Comparison of ENCODE assay signal across 10 cellular contexts in genomic region chr10:133276100-133276434, GRCh38. TPM values are rescaled to one million over a fixed set of nuclear protein-coding genes. Genes with fewer than 3 reads are reported as not detected.
DNase-seq lines count a peak whose midpoint lies in the region; ATAC-seq, FAIRE-seq and TF ChIP-seq lines count a peak whose summit lies in the region.
"Had no signal": no experiment of that assay in that cellular context is flagged by ENCODE, and none has a peak within 500 bp of the region (broad histone marks: within the 10 kb centered on the region; RNA-seq: fewer than 3 reads in every experiment).

No MANE protein-coding gene starts in this region.

- CTCF ChIA-PET in activated naive CD4-positive, alpha-beta T cell treated with anti-CD3 and anti-CD28 coated beads for 36 hours (lab: Charles Lee) = interaction anchor here (0.6 to 1.7 kb wide), 6 partner anchors 11 to 133 kb away, joined by 4 to 9 read pairs (median 6); no protein-coding TSS in a partner anchor
- CTCF ChIA-PET in activated CD4-positive, alpha-beta memory T cell treated with anti-CD3 and anti-CD28 coated beads for 36 hours (lab: Charles Lee) = interaction anchor here (0.7 to 4.2 kb wide), 7 partner anchors 10 to 132 kb away, joined by 4 to 28 read pairs (median 14); no protein-coding TSS in a partner anchor

- H3K27me3 ChIP-seq in tibial artery = peaks cover 0 to 20% of the 10 kb centered on the region in 2 donors
- H3K27me3 ChIP-seq in tibial nerve = peaks cover 0 to 33% of the 10 kb centered on the region in 2 donors
- H3K27me3 ChIP-seq: adrenal gland had no signal

- FAIRE-seq in kidney (lab: Jason Lieb, UNC) = no peak

- H3K27ac Mint-ChIP-seq in activated naive CD4-positive, alpha-beta T cell treated with anti-CD3 and anti-CD28 coated beads for 36 hours = peak overlapping the region; percentile 91
- peak overlapping the region; percentile 93 for H3K27ac Mint-ChIP-seq in activated CD4-positive, alpha-beta memory T cell treated with anti-CD3 and anti-CD28 coated beads for 36 hours

- H3K4me3 Mint-ChIP-seq in activated naive CD4-positive, alpha-beta T cell treated with anti-CD3 and anti-CD28 coated beads for 36 hours = peak overlapping the region; percentile 86
- peak overlapping the region; percentile 91 for H3K4me3 Mint-ChIP-seq in activated CD4-positive, alpha-beta memory T cell treated with anti-CD3 and anti-CD28 coated beads for 36 hours

- TF ChIP-seq CTCF in kidney (IDR thresholded peaks at IDR 0.05; ENCODE audit: borderline replicate concordance, extremely low read depth, insufficient read depth) (no peak), tibial artery (IDR thresholded peaks at IDR 0.05) (no peak), tibial nerve (IDR thresholded peaks at IDR 0.05) (no peak)

- DNase-seq in activated naive CD4-positive, alpha-beta T cell treated with anti-CD3 and anti-CD28 coated beads for 36 hours = no peak
- DNase-seq in activated naive CD4-positive, alpha-beta T cell (lab: John Stamatoyannopoulos, UW) = no peak
- no peak for DNase-seq in activated CD4-positive, alpha-beta memory T cell treated with anti-CD3 and anti-CD28 coated beads for 36 hours
- DNase-seq in kidney = peak; percentile 74
- no peak for DNase-seq in tibial artery
- no peak for DNase-seq in NCI-H1092 treated with DMSO at 0.1 percent for 48 hours (lab: John Stamatoyannopoulos, UW)
- no peak for DNase-seq in tibial nerve (ENCODE audit: low spot score in 2 of 2)

- H3K4me1 Mint-ChIP-seq in activated naive CD4-positive, alpha-beta T cell treated with anti-CD3 and anti-CD28 coated beads for 36 hours (ENCODE audit: low read depth) = peaks cover 23% of the 10 kb centered on the region
- peaks cover 28% of the 10 kb centered on the region for H3K4me1 Mint-ChIP-seq in activated CD4-positive, alpha-beta memory T cell treated with anti-CD3 and anti-CD28 coated beads for 36 hours (ENCODE audit: low read depth)

- intact Hi-C loops in activated naive CD4-positive, alpha-beta T cell treated with anti-CD3 and anti-CD28 coated beads for 36 hours (cut with micrococcal nuclease) = loop anchor here (5.0 kb wide), 2 partner anchors 314 to 344 kb away; no protein-coding TSS in a partner anchor
- intact Hi-C loops in activated CD4-positive, alpha-beta memory T cell treated with anti-CD3 and anti-CD28 coated beads for 36 hours (cut with micrococcal nuclease) = no loop called here
- intact Hi-C loops in kidney (cut with DNase I) (no loop called here), tibial artery (cut with DNase I; ENCODE audit: low total_unique reads) (no loop called here)

- H3K9me3 Mint-ChIP-seq in activated naive CD4-positive, alpha-beta T cell treated with anti-CD3 and anti-CD28 coated beads for 36 hours = no peaks in the 10 kb centered on the region
- H3K9me3 Mint-ChIP-seq in activated CD4-positive, alpha-beta memory T cell treated with anti-CD3 and anti-CD28 coated beads for 36 hours = no peaks in the 10 kb centered on the region

- WGBS in tibial nerve, 2 donors = 15 to 18% methylated on average over 6 of the region's 6 CpGs

- no peaks in the 10 kb centered on the region for H3K9me3 ChIP-seq in kidney (ENCODE audit: control insufficient read depth in 1 of 2, low read length in 2 of 2)
- no peaks in the 10 kb centered on the region for H3K9me3 ChIP-seq in tibial artery
- H3K9me3 ChIP-seq in tibial nerve = no peaks in the 10 kb centered on the region
- H3K9me3 ChIP-seq: adrenal gland had no signal

- H3K4me1 ChIP-seq in kidney (ENCODE audit: control insufficient read depth in 1 of 2, insufficient read depth in 1 of 2, low read depth in 1 of 2, low read length in 2 of 2) (no peaks in the 10 kb centered on the region), tibial artery (peaks cover 0 to 20% (median 6%) of the 10 kb centered on the region in 4 donors), tibial nerve (peaks cover 0 to 43% (median 17%) of the 10 kb centered on the region in 4 donors)

- ATAC-seq in GM19023 (IDR thresholded peaks at IDR 0.05; ENCODE audit: unreplicated experiment) = no peak

- POLR2A ChIA-PET in activated CD4-positive, alpha-beta memory T cell treated with anti-CD3 and anti-CD28 coated beads for 36 hours (lab: Charles Lee) = interaction anchor here (1.2 to 5.1 kb wide), 6 partner anchors 10 to 31 kb away, joined by 3 to 61 read pairs (median 12); no protein-coding TSS in a partner anchor

- TF ChIP-seq POLR2A in tibial nerve (IDR thresholded peaks at IDR 0.05) = no peak

- H3K27ac ChIP-seq in kidney (ENCODE audit: low read depth in 2 of 2, low read length in 2 of 2) (no peak overlapping the region), tibial artery (no peak overlapping the region), tibial nerve (peak overlapping the region in 1 of 4 donors; percentile 38)
- H3K27ac ChIP-seq: adrenal gland, SK-N-MC had no signal

- H3K36me3 Mint-ChIP-seq in activated naive CD4-positive, alpha-beta T cell treated with anti-CD3 and anti-CD28 coated beads for 36 hours (ENCODE audit: low read depth) = peaks cover 11% of the 10 kb centered on the region
- H3K36me3 Mint-ChIP-seq in activated CD4-positive, alpha-beta memory T cell treated with anti-CD3 and anti-CD28 coated beads for 36 hours = peaks cover 25% of the 10 kb centered on the region

- H3K36me3 ChIP-seq in kidney (ENCODE audit: control insufficient read depth in 1 of 2, insufficient read depth in 2 of 2, low read length in 2 of 2) (peaks cover 3 to 8% of the 10 kb centered on the region in 2 donors), tibial artery (peaks cover 15 to 47% (median 26%) of the 10 kb centered on the region in 3 donors), tibial nerve (peaks cover 0 to 58% (median 0%) of the 10 kb centered on the region in 3 donors)

- no peak overlapping the region for H3K4me3 ChIP-seq in kidney (ENCODE audit: low read length in 2 of 2)
- H3K4me3 ChIP-seq in tibial artery = peak overlapping the region; percentile 6 to 18
- H3K4me3 ChIP-seq in tibial nerve = peak overlapping the region in 2 of 4 donors; percentile 31 to 41
- H3K4me3 ChIP-seq: adrenal gland, SK-N-MC had no signal

- no peak for TF ChIP-seq EP300 in tibial nerve (IDR thresholded peaks at IDR 0.05)

- H3K27me3 Mint-ChIP-seq in activated naive CD4-positive, alpha-beta T cell treated with anti-CD3 and anti-CD28 coated beads for 36 hours (ENCODE audit: low read depth) = no peaks in the 10 kb centered on the region
- no peaks in the 10 kb centered on the region for H3K27me3 Mint-ChIP-seq in activated CD4-positive, alpha-beta memory T cell treated with anti-CD3 and anti-CD28 coated beads for 36 hours

- H3K9ac ChIP-seq in kidney (ENCODE audit: low read length in 2 of 2) = no peak overlapping the region

RNA-seq across cellular contexts. Expression of gene ADAM8, which starts 0.6 kb away (rescaled TPM):
- 100 to 1,000 TPM; 112 to 120 TPM for total RNA-seq in activated naive CD4-positive, alpha-beta T cell treated with anti-CD3 and anti-CD28 coated beads for 36 hours
- total RNA-seq in activated CD4-positive, alpha-beta memory T cell treated with anti-CD3 and anti-CD28 coated beads for 36 hours = 100 to 1,000 TPM; 160 to 165 TPM
- total RNA-seq in kidney (16.6 TPM), tibial nerve (10 to 100 TPM in 1 of 4 donors, 1 to 10 TPM in 3; 2.7 to 11.3 (median 6.4) TPM)
- polyA plus RNA-seq in kidney (ENCODE audit: insufficient read depth, low read depth, low replicate concordance) = 3.4 TPM

RNA-seq across cellular contexts. Expression of gene TUBGCP2, which starts 32.6 kb away (rescaled TPM):
- 10 to 100 TPM; 47.9 to 56.1 TPM for total RNA-seq in activated naive CD4-positive, alpha-beta T cell treated with anti-CD3 and anti-CD28 coated beads for 36 hours
- 10 to 100 TPM; 54.5 to 59.1 TPM for total RNA-seq in activated CD4-positive, alpha-beta memory T cell treated with anti-CD3 and anti-CD28 coated beads for 36 hours
- total RNA-seq in kidney (61.4 TPM), tibial nerve (10 to 100 TPM; 35.8 to 73.5 (median 45.7) TPM)
- polyA plus RNA-seq in kidney (ENCODE audit: insufficient read depth, low read depth, low replicate concordance) = 93.3 TPM

RNA-seq across cellular contexts. Expression of gene ZNF511, which starts 32.6 kb away (rescaled TPM):
- total RNA-seq in activated naive CD4-positive, alpha-beta T cell treated with anti-CD3 and anti-CD28 coated beads for 36 hours = 10 to 100 TPM; 37.1 to 39.4 TPM
- 10 to 100 TPM; 48.7 to 51.5 TPM for total RNA-seq in activated CD4-positive, alpha-beta memory T cell treated with anti-CD3 and anti-CD28 coated beads for 36 hours
- total RNA-seq in kidney = 35.6 TPM
- 50.7 TPM for polyA plus RNA-seq in kidney (ENCODE audit: insufficient read depth, low read depth, low replicate concordance)
- 10 to 100 TPM; 29.3 to 44.8 (median 35.0) TPM for total RNA-seq in tibial nerve

RNA-seq across cellular contexts. Expression of gene VENTX, which starts 38.4 kb away (rescaled TPM):
- total RNA-seq in activated naive CD4-positive, alpha-beta T cell treated with anti-CD3 and anti-CD28 coated beads for 36 hours = not detected
- total RNA-seq in activated CD4-positive, alpha-beta memory T cell treated with anti-CD3 and anti-CD28 coated beads for 36 hours = under 1 TPM; 0.07 to 0.12 TPM
- 3.3 TPM for total RNA-seq in kidney
- 0.39 TPM for polyA plus RNA-seq in kidney (ENCODE audit: insufficient read depth, low read depth, low replicate concordance)
- 10 to 100 TPM in 1 of 4 donors, 1 to 10 TPM in 3; 2.5 to 10.5 (median 4.9) TPM for total RNA-seq in tibial nerve

RNA-seq across cellular contexts. Expression of gene UTF1, which starts 46.0 kb away (rescaled TPM):
- not detected for total RNA-seq in activated naive CD4-positive, alpha-beta T cell treated with anti-CD3 and anti-CD28 coated beads for 36 hours
- not detected for total RNA-seq in activated CD4-positive, alpha-beta memory T cell treated with anti-CD3 and anti-CD28 coated beads for 36 hours
- total RNA-seq in kidney = not detected
- polyA plus RNA-seq in kidney (ENCODE audit: insufficient read depth, low read depth, low replicate concordance) = not detected
- not detected for total RNA-seq in tibial nerve

Comparison
In these comparisons a context has a peak if more than half of its experiments do, and no peak if none do; other contexts are left out.
1. H3K4me3 ChIP-seq: peak in tibial artery (2 of 2); none in kidney (0 of 2).